Comparison of ENCODE assay signal across 8 cellular contexts in the genomic region with DNA sequence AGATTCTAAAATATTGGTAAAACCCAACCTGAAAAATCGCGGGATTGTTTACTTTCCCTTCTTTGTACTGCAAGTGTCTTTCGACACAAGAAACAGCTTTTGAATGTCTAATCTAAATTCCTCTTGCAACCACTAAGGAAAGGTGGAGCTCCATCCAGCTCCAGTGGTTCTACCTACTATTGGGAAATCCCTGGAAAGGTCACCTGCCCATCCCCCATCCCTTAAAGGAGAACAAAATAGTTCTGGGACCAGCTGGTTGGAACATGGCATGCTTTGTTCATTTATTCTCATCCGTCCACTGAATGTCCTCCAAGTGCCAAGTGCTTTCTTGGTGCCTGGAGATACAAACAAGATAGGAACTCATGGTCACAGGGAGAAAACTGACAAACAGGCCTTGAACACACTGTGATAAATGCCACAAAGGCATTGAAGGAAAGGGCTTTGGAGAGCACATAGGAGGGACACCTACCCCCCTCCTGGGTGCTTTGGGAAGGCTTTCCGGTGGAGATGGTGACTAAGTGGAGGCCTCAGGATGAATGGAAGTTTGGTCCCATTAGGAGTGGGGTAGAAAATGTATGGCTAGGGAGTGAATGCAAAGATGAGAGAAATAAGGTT. TPM values are rescaled to one million over a fixed set of nuclear protein-coding genes. Genes with fewer than 3 reads are reported as not detected.
DNase-seq lines count a peak whose midpoint lies in the region; ATAC-seq, FAIRE-seq and TF ChIP-seq lines count a peak whose summit lies in the region.

No MANE protein-coding gene starts in this region.

- H3K4me2 ChIP-seq in A549, result peak overlapping the region; percentile 81

- CTCF ChIA-PET in A549 (lab: Yijun Ruan, JAX), result no interaction called here

- no peaks in the 10 kb centered on the region for H3K27me3 ChIP-seq in HL-60 (ENCODE audit: insufficient read depth, poor library complexity, severe bottlenecking)

- TF ChIP-seq EP300 in A549 (IDR thresholded peaks at IDR 0.05), result no peak

- DNase-seq in A549 (ENCODE audit: low read depth in 1 of 2, low spot score in 1 of 2) (peak; percentile 8 to 44), HL-60 (ENCODE audit: low read depth in 1 of 2, low spot score in 1 of 2) (no peak), astrocyte of the spinal cord (ENCODE audit: low read depth, low spot score) (peak; percentile 43), lower leg skin (ENCODE audit: low spot score in 2 of 2) (peak; percentile 74 to 88), urothelium cell line (ENCODE audit: low spot score) (peak; percentile 45), NCI-H2196 (lab: John Stamatoyannopoulos, UW; ENCODE audit: unreplicated experiment) (no peak), superior temporal gyrus (ENCODE audit: extremely low spot score) (no peak)

- no peaks in the 10 kb centered on the region for H3K9me3 ChIP-seq in A549

- ATAC-seq in A549, result no peak
- ATAC-seq in HG02938 (IDR thresholded peaks at IDR 0.05; ENCODE audit: unreplicated experiment), result no peak

- WGBS in A549 (ENCODE audit: missing lambda C conversion rate), result 39% methylated on average over 5 of the region's 5 CpGs
- 45 to 49% methylated on average over 5 of the region's 5 CpGs for WGBS in lower leg skin, 2 donors

- H3K4me3 ChIP-seq in A549 (peak overlapping the region; percentile 83; the same call in 2 of the 3 replicates), HL-60 (replicated peaks; ENCODE audit: insufficient read depth, low read length) (no peak overlapping the region), astrocyte of the spinal cord (ENCODE audit: low read depth, low read length) (no peak overlapping the region), lower leg skin (ENCODE audit: low read depth, poor library complexity, severe bottlenecking) (no peak overlapping the region)

- in situ Hi-C loops in astrocyte of the spinal cord (cut with HindIII; ENCODE audit: low sequenced_read_pairs), result no loop called here

- no peak for FAIRE-seq in A549 (lab: Jason Lieb, UNC)
- FAIRE-seq in urothelium cell line (lab: Jason Lieb, UNC), result no peak

- POLR2A ChIA-PET in A549 (lab: Yijun Ruan, JAX), result interaction anchor here (1.5 to 4.3 kb wide), 3 partner anchors 332 to 1064 kb away, joined by 3 to 17 read pairs (median 16); no protein-coding TSS in a partner anchor

- TF ChIP-seq POLR2A in A549 (IDR thresholded peaks at IDR 0.05; ENCODE audit: low read length), result no peak
- no peak for TF ChIP-seq POLR2A in lower leg skin (IDR thresholded peaks at IDR 0.05)

- peaks cover 32% of the 10 kb centered on the region for H3K4me1 ChIP-seq in A549

- intact Hi-C loops in lower leg skin (cut with DNase I; ENCODE audit: low total_unique reads), result no loop called here

- no peak for TF ChIP-seq RAD21 in A549 (conservative IDR thresholded peaks at IDR 0.05 in 1 of 2, IDR thresholded peaks at IDR 0.05 in 1 of 2)

- H3K27ac ChIP-seq in A549, result peak overlapping the region; percentile 95 to 100
- H3K27ac ChIP-seq in HL-60 (replicated peaks), result peak overlapping the region; percentile 98

- no peak for TF ChIP-seq CTCF in A549 (IDR thresholded peaks at IDR 0.05)
- TF ChIP-seq CTCF in HL-60 (IDR thresholded peaks at IDR 0.05; ENCODE audit: insufficient read depth, low read length), result no peak
- no peak for TF ChIP-seq CTCF in astrocyte of the spinal cord (IDR thresholded peaks at IDR 0.05; ENCODE audit: low read depth, low read length)
- TF ChIP-seq CTCF in lower leg skin (IDR thresholded peaks at IDR 0.05), result no peak

TF ChIP-seq in A549, 52 proteins besides CTCF, POLR2A, EP300 and RAD21:
- TF ChIP-seq EHF (CRISPR knock-in tag; IDR thresholded peaks at IDR 0.05) (no peak), CEBPB (IDR thresholded peaks at IDR 0.05) (peak; percentile 51 to 68; a peak in 3 of 4 replicates)

RNA-seq across cellular contexts. Expression of a gene that starts 2.3 kb away (rescaled TPM):
- polyA plus RNA-seq in A549 (2011; rRNA removed) (7.1 and 9.3 TPM in 2 replicates), A549 (2017; fragmentation: RNase III; extraction: RNeasy Plus Mini Kit Qiagen cat#74134 plus additional on column Dnase treatment) (6.4 to 8.2 TPM (median 6.8 TPM) in 3 replicates)
- 14.4 and 21.3 TPM in 2 replicates for polyA plus RNA-seq in A549 (2012; cell fraction: cytosol; rRNA removed)
- polyA plus RNA-seq in A549 (2012; cell fraction: nucleus; rRNA removed), result 24.4 and 38.8 TPM in 2 replicates
- polyA minus RNA-seq in A549 (2011; rRNA and poly(A)+ RNA removed), result 2.7 and 3.6 TPM in 2 replicates
- total RNA-seq in lower leg skin, result 100 to 1,000 TPM; 155 to 313 (median 257) TPM

Comparison
In these comparisons a context has a peak if more than half of its experiments do, and no peak if none do; other contexts are left out.
1. DNase-seq: peak in A549 (2 of 2), astrocyte of the spinal cord (single experiment), lower leg skin (2 of 2) and urothelium cell line (single experiment); none in HL-60 (0 of 2), NCI-H2196 (single experiment) and superior temporal gyrus (single experiment).